Comparison of ENCODE assay signal across 8 cellular contexts in genomic region chr3:9399746-9400145, GRCh38. TPM values are rescaled to one million over a fixed set of nuclear protein-coding genes. Genes with fewer than 3 reads are reported as not detected.
A peak's percentile ranks its signal among the peaks of the same experiment; 100 is the strongest.
DNase-seq lines count a peak whose midpoint lies in the region; ATAC-seq and TF ChIP-seq lines count a peak whose summit lies in the region.

No MANE protein-coding gene starts in this region.

- H3K27ac Mint-ChIP-seq in stimulated activated naive B cell treated with anti-CD40 and anti-IgM and Interleukin-4, amounts not matched to agents 10 μg/mL and 1 μg/mL and 100 μg/mL, for 72 hours: peak overlapping the region; percentile 65

- H3K9me3 ChIP-seq in SJCRH30 (replicated peaks): no peaks in the 10 kb centered on the region

- H3K27me3 ChIP-seq in SJCRH30: no peaks in the 10 kb centered on the region
- no peaks in the 10 kb centered on the region for H3K27me3 ChIP-seq in dorsolateral prefrontal cortex

- peaks cover 36 to 42% of the 10 kb centered on the region in 2 donors for H3K36me3 Mint-ChIP-seq in stimulated activated naive B cell treated with anti-CD40 and anti-IgM and Interleukin-4, amounts not matched to agents 10 μg/mL and 1 μg/mL and 100 μg/mL, for 72 hours

- peak overlapping the region; percentile 89 to 93 for H3K4me3 Mint-ChIP-seq in stimulated activated naive B cell treated with anti-CD40 and anti-IgM and Interleukin-4, amounts not matched to agents 10 μg/mL and 1 μg/mL and 100 μg/mL, for 72 hours

- no peaks in the 10 kb centered on the region for H3K27me3 Mint-ChIP-seq in stimulated activated naive B cell treated with anti-CD40 and anti-IgM and Interleukin-4, amounts not matched to agents 10 μg/mL and 1 μg/mL and 100 μg/mL, for 72 hours

- DNase-seq in EH (ENCODE audit: low read depth): peak; percentile 96
- peak; percentile 87 for DNase-seq in M059J (ENCODE audit: low read depth)
- peak; percentile 94 to 98 for DNase-seq in SJCRH30
- DNase-seq in dorsolateral prefrontal cortex: peak in 9 of 10 donors; percentile 39 to 75 (median 71)
- DNase-seq in left kidney (ENCODE audit: low read depth, low spot score): peak; percentile 94
- DNase-seq in stimulated activated naive B cell treated with anti-CD40 and anti-IgM and Interleukin-4, amounts not matched to agents 10 μg/mL and 1 μg/mL and 100 μg/mL, for 72 hours: no peak
- no peak for DNase-seq in stimulated activated naive CD4-positive, alpha-beta T cell treated with Interleukin-2 at 50 U/mL for 16 hours (lab: John Stamatoyannopoulos, UW)
- no peak for DNase-seq in activated CD4-positive, alpha-beta T cell treated with anti-CD3 and anti-CD28 coated beads for 1 hour

- no peak for ATAC-seq in stimulated activated naive B cell treated with anti-CD40 and anti-IgM and Interleukin-4, amounts not matched to agents 10 μg/mL and 1 μg/mL and 100 μg/mL, for 72 hours (replicated peaks)

- peaks cover 4% of the 10 kb centered on the region for H3K36me3 ChIP-seq in SJCRH30

- TF ChIP-seq CTCF in dorsolateral prefrontal cortex (IDR thresholded peaks at IDR 0.05 in 54 of 56, conservative IDR thresholded peaks at IDR 0.05 in 2 of 56; ENCODE audit: low read depth in 1 of 56, partially characterized antibody in 56 of 56): peak in 8 of 56 donors; percentile 7 to 16 (median 12)

- H3K4me3 ChIP-seq in SJCRH30 (peak overlapping the region; percentile 88), dorsolateral prefrontal cortex (peak overlapping the region; percentile 58 to 99 (median 90))

- intact Hi-C loops in dorsolateral prefrontal cortex (cut with DNase I): loop anchor here in 1 of 2 donors (5.0 kb wide), 1 partner anchor 103 kb away; no protein-coding TSS in a partner anchor

- peaks cover 38 to 60% of the 10 kb centered on the region in 2 donors for H3K4me1 Mint-ChIP-seq in stimulated activated naive B cell treated with anti-CD40 and anti-IgM and Interleukin-4, amounts not matched to agents 10 μg/mL and 1 μg/mL and 100 μg/mL, for 72 hours

- no peaks in the 10 kb centered on the region for H3K9me3 Mint-ChIP-seq in stimulated activated naive B cell treated with anti-CD40 and anti-IgM and Interleukin-4, amounts not matched to agents 10 μg/mL and 1 μg/mL and 100 μg/mL, for 72 hours

- H3K4me1 ChIP-seq in SJCRH30: peaks cover 47% of the 10 kb centered on the region

- peak overlapping the region; percentile 96 for H3K27ac ChIP-seq in SJCRH30
- peak overlapping the region in 57 of 59 donors; percentile 7 to 100 (median 98) for H3K27ac ChIP-seq in dorsolateral prefrontal cortex

RNA-seq across cellular contexts. Expression of gene SETD5, which starts 2.3 kb away (rescaled TPM):
- 39.5 and 57.2 TPM in 2 replicates for total RNA-seq in M059J (2014; rRNA removed; shearing (Covaris generic))
- 97.5 and 104 TPM in 2 replicates for total RNA-seq in SJCRH30 (2014; rRNA removed; shearing (Covaris generic))
- 100 to 1,000 TPM; 112 to 213 (median 164) TPM for total RNA-seq in dorsolateral prefrontal cortex

RNA-seq across cellular contexts. Expression of gene THUMPD3, which starts 36.9 kb away (rescaled TPM):
- 24.4 and 29.3 TPM in 2 replicates for total RNA-seq in M059J (2014; rRNA removed; shearing (Covaris generic))
- total RNA-seq in SJCRH30 (2014; rRNA removed; shearing (Covaris generic)): 84.9 and 87.3 TPM in 2 replicates
- total RNA-seq in dorsolateral prefrontal cortex: 10 to 100 TPM; 25.3 to 57.4 (median 39.8) TPM

Comparison
In these comparisons a context has a peak if more than half of its experiments do, and no peak if none do; other contexts are left out.
1. DNase-seq: peak in EH (single experiment), M059J (single experiment), SJCRH30 (2 of 2), dorsolateral prefrontal cortex (9 of 10) and left kidney (single experiment); none in stimulated activated naive B cell treated with anti-CD40 and anti-IgM and Interleukin-4, amounts not matched to agents 10 μg/mL and 1 μg/mL and 100 μg/mL, for 72 hours (single experiment), stimulated activated naive CD4-positive, alpha-beta T cell treated with Interleukin-2 at 50 U/mL for 16 hours (single experiment) and activated CD4-positive, alpha-beta T cell treated with anti-CD3 and anti-CD28 coated beads for 1 hour (single experiment).